In genomic region chr4:80841587-80842281, GRCh38 we compare ENCODE assay signal across 1 cellular context.
TF ChIP-seq lines count a peak whose summit lies in the region.

No MANE protein-coding gene starts in this region.

TF ChIP-seq in HepG2, 621 proteins besides CTCF, POLR2A, EP300 and RAD21 (continued from another document):
- TF ChIP-seq ARID4A (CRISPR knock-in tag; IDR thresholded peaks at IDR 0.05; ENCODE audit: borderline replicate concordance) (no peak), SAP130 (CRISPR knock-in tag; IDR thresholded peaks at IDR 0.05; ENCODE audit: low read depth) (no peak), MXD4 (CRISPR knock-in tag; IDR thresholded peaks at IDR 0.05) (no peak), NCOA2 (CRISPR knock-in tag; IDR thresholded peaks at IDR 0.05) (no peak), ZNF343 (CRISPR knock-in tag; IDR thresholded peaks at IDR 0.05) (no peak), ERF (CRISPR knock-in tag; IDR thresholded peaks at IDR 0.05) (no peak), ETV6 (CRISPR knock-in tag; conservative IDR thresholded peaks at IDR 0.05) (no peak), HIVEP1 (CRISPR knock-in tag; IDR thresholded peaks at IDR 0.05) (no peak), SNAPC4 (CRISPR knock-in tag; IDR thresholded peaks at IDR 0.05) (no peak), ZNF879 (CRISPR knock-in tag; IDR thresholded peaks at IDR 0.05) (no peak), ZNF205 (CRISPR knock-in tag; IDR thresholded peaks at IDR 0.05) (no peak)
